ENCODE assay signal across 32 cellular contexts in the genomic region with DNA sequence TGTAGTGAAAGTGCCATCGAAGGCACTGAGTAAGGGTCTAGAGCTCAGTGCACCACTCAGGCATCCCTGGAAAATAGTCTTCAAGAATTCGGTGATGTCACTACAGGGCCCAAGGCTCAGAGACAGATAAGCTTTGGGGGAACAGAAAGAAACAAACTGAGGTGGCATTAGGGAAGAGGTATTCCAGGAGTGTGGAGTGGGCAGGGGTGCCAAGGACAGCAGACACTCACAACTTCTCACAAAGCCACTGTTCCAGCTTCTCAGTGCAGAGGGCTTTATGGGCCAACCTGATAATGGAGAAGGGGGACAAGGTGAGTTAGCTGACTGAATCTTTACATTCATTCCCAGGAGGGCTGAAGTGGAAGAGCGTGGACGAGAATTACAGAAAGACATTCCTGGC. TPM values are rescaled to one million over a fixed set of nuclear protein-coding genes. Genes with fewer than 3 reads are reported as not detected.
"Had no signal": no experiment of that assay in that cellular context is flagged by ENCODE, and none has a peak within 500 bp of the region (broad histone marks: within the 10 kb centered on the region; RNA-seq: fewer than 3 reads in every experiment).

No MANE protein-coding gene starts in this region.

- H3K9me3 ChIP-seq: stomach, suprapubic skin, testis, thoracic aorta, thyroid gland, tibial artery, tibial nerve, transverse colon, upper lobe of left lung, upper lobe of right lung, uterus, vagina had no signal

- H3K4me1 Mint-ChIP-seq: stimulated activated effector memory CD8-positive, alpha-beta T cell treated with anti-CD3 and anti-CD28 coated beads, Interleukin-12 subunit alpha, Interleukin-12 subunit beta, amount 100 ng/mL, for 72 hours; stimulated activated naive B cell treated with anti-CD40 and anti-IgM and Interleukin-4, amounts not matched to agents 10 μg/mL and 1 μg/mL and 100 μg/mL, for 72 hours had no signal

- H3K27ac Mint-ChIP-seq: stimulated activated effector memory CD8-positive, alpha-beta T cell treated with anti-CD3 and anti-CD28 coated beads, Interleukin-12 subunit alpha, Interleukin-12 subunit beta, amount 100 ng/mL, for 72 hours; stimulated activated memory B cell treated with anti-CD40 and anti-IgM and Interleukin-4, amounts not matched to agents 10 μg/mL and 1 μg/mL and 100 μg/mL, for 72 hours; stimulated activated naive B cell treated with anti-CD40 and anti-IgM and Interleukin-4, amounts not matched to agents 10 μg/mL and 1 μg/mL and 100 μg/mL, for 72 hours; stimulated activated naive CD8-positive, alpha-beta T cell treated with anti-CD3 and anti-CD28 coated beads, Interleukin-15, amount 100 ng/mL, for 72 hours; stimulated activated naive CD8-positive, alpha-beta T cell treated with anti-CD3 and anti-CD28 coated beads, Interleukin-15, Interleukin-2, amounts not matched to agents 100 ng/mL and 50 ng/mL, for 24 hours; type B pancreatic cell had no signal

- H3K4me3 Mint-ChIP-seq: stimulated activated effector memory CD8-positive, alpha-beta T cell treated with anti-CD3 and anti-CD28 coated beads, Interleukin-12 subunit alpha, Interleukin-12 subunit beta, amount 100 ng/mL, for 72 hours; stimulated activated memory B cell treated with anti-CD40 and anti-IgM and Interleukin-4, amounts not matched to agents 10 μg/mL and 1 μg/mL and 100 μg/mL, for 72 hours; stimulated activated naive B cell treated with anti-CD40 and anti-IgM and Interleukin-4, amounts not matched to agents 10 μg/mL and 1 μg/mL and 100 μg/mL, for 72 hours; stimulated activated naive CD8-positive, alpha-beta T cell treated with anti-CD3 and anti-CD28 coated beads, Interleukin-15, amount 100 ng/mL, for 72 hours; stimulated activated naive CD8-positive, alpha-beta T cell treated with anti-CD3 and anti-CD28 coated beads, Interleukin-15, Interleukin-2, amounts not matched to agents 100 ng/mL and 50 ng/mL, for 24 hours; type B pancreatic cell had no signal

- H3K36me3 ChIP-seq: stomach, suprapubic skin, thoracic aorta, thyroid gland, tibial artery, tibial nerve, transverse colon, upper lobe of left lung, upper lobe of right lung, uterus, vagina had no signal

- H3K9me3 Mint-ChIP-seq: stimulated activated effector memory CD8-positive, alpha-beta T cell treated with anti-CD3 and anti-CD28 coated beads, Interleukin-12 subunit alpha, Interleukin-12 subunit beta, amount 100 ng/mL, for 72 hours; stimulated activated memory B cell treated with anti-CD40 and anti-IgM and Interleukin-4, amounts not matched to agents 10 μg/mL and 1 μg/mL and 100 μg/mL, for 72 hours; stimulated activated naive B cell treated with anti-CD40 and anti-IgM and Interleukin-4, amounts not matched to agents 10 μg/mL and 1 μg/mL and 100 μg/mL, for 72 hours; stimulated activated naive CD8-positive, alpha-beta T cell treated with anti-CD3 and anti-CD28 coated beads, Interleukin-15, amount 100 ng/mL, for 72 hours; stimulated activated naive CD8-positive, alpha-beta T cell treated with anti-CD3 and anti-CD28 coated beads, Interleukin-15, Interleukin-2, amounts not matched to agents 100 ng/mL and 50 ng/mL, for 24 hours; type B pancreatic cell had no signal

- H3K36me3 Mint-ChIP-seq: stimulated activated effector memory CD8-positive, alpha-beta T cell treated with anti-CD3 and anti-CD28 coated beads, Interleukin-12 subunit alpha, Interleukin-12 subunit beta, amount 100 ng/mL, for 72 hours; stimulated activated memory B cell treated with anti-CD40 and anti-IgM and Interleukin-4, amounts not matched to agents 10 μg/mL and 1 μg/mL and 100 μg/mL, for 72 hours; stimulated activated naive B cell treated with anti-CD40 and anti-IgM and Interleukin-4, amounts not matched to agents 10 μg/mL and 1 μg/mL and 100 μg/mL, for 72 hours; type B pancreatic cell had no signal

- H3K4me3 ChIP-seq: stomach, suprapubic skin, testis, thoracic aorta, thyroid gland, tibial artery, tibial nerve, transverse colon, upper lobe of left lung, upper lobe of right lung, uterus, vagina had no signal

- H3K27me3 ChIP-seq: testis, thyroid gland, tibial nerve, upper lobe of left lung, upper lobe of right lung, uterus, vagina had no signal

- H3K4me1 ChIP-seq: stomach, suprapubic skin, thyroid gland, tibial artery, tibial nerve, transverse colon, upper lobe of left lung, upper lobe of right lung, uterus, vagina had no signal

- DNase-seq: stimulated activated CD4-positive, alpha-beta T cell treated with anti-CD3 and anti-CD28 coated beads, Interleukin-2, amount 100 ng/mL, for 48 hours; stimulated activated CD4-positive, alpha-beta T cell treated with anti-CD3 and anti-CD28 coated beads, Interleukin-4, amount 100 ng/mL, for 1 hour; stimulated activated CD4-positive, alpha-beta T cell treated with anti-CD3 and anti-CD28 coated beads, Interleukin-4, amount 100 ng/mL, for 24 hours; stimulated activated CD4-positive, alpha-beta T cell treated with anti-CD3 and anti-CD28 coated beads, Interleukin-4, amount 100 ng/mL, for 4 hours; stimulated activated CD8-positive, alpha-beta memory T cell treated with anti-CD3 and anti-CD28 coated beads, Interleukin-4, amount 100 ng/mL, for 48 hours; stimulated activated naive B cell treated with anti-CD40 and anti-IgM and Interleukin-4, amounts not matched to agents 10 μg/mL and 1 μg/mL and 100 μg/mL, for 72 hours; stimulated activated naive CD4-positive, alpha-beta T cell; stimulated activated naive CD4-positive, alpha-beta T cell treated with Interleukin-2 at 50 U/mL for 16 hours; stimulated activated naive CD8-positive, alpha-beta T cell treated with anti-CD3 and anti-CD28 coated beads, Interleukin-15, amount 100 ng/mL, for 72 hours; stimulated activated naive CD8-positive, alpha-beta T cell treated with anti-CD3 and anti-CD28 coated beads, Interleukin-15, Interleukin-2, amounts not matched to agents 100 U/mL and 50 U/mL, for 24 hours; stomach; substantia nigra; testis; thyroid gland; tibial artery; transverse colon; trophoblast cell; upper lobe of left lung; upper lobe of right lung; uterus had no signal

- H3K27ac ChIP-seq: stomach, suprapubic skin, testis, thoracic aorta, thyroid gland, tibial artery, tibial nerve, transverse colon, upper lobe of left lung, upper lobe of right lung, uterus, vagina had no signal

RNA-seq across cellular contexts. Expression of a gene that starts 2.1 kb away (rescaled TPM):
- total RNA-seq: stomach, subcutaneous adipose tissue, suprapubic skin, temporal lobe, thoracic aorta, thyroid gland, tibial nerve, transverse colon, upper lobe of left lung, upper lobe of right lung, ureter, urinary bladder, uterus, vagina had no signal

RNA-seq across cellular contexts. Expression of a gene that starts 42.3 kb away (rescaled TPM):
- total RNA-seq: stomach, subcutaneous adipose tissue, suprapubic skin, temporal lobe, testis, thoracic aorta, thyroid gland, transverse colon, upper lobe of left lung, upper lobe of right lung, ureter, urinary bladder, uterus, vagina had no signal
